Comparison of ENCODE assay signal across 10 cellular contexts in genomic region chr6:78911218-78911617, GRCh38. TPM values are rescaled to one million over a fixed set of nuclear protein-coding genes. Genes with fewer than 3 reads are reported as not detected.
A peak's percentile ranks its signal among the peaks of the same experiment; 100 is the strongest.
DNase-seq lines count a peak whose midpoint lies in the region; TF ChIP-seq lines count a peak whose summit lies in the region.
"Had no signal": no experiment of that assay in that cellular context is flagged by ENCODE, and none has a peak within 500 bp of the region (broad histone marks: within the 10 kb centered on the region; RNA-seq: fewer than 3 reads in every experiment).

No MANE protein-coding gene starts in this region.

- H2BK15ac ChIP-seq in neuronal stem cell (ENCODE audit: low read length) = no peak overlapping the region

- H2AFZ ChIP-seq in neuronal stem cell (ENCODE audit: low read length) = no peak overlapping the region

- no peak overlapping the region for H3K27ac ChIP-seq in CD8-positive, alpha-beta memory T cell (ENCODE audit: low read depth, low read length)
- no peak overlapping the region for H3K27ac ChIP-seq in neuronal stem cell (replicated peaks; ENCODE audit: low read length)
- H3K27ac ChIP-seq: upper lobe of right lung had no signal

- no peak overlapping the region for H2BK120ac ChIP-seq in neuronal stem cell (ENCODE audit: low read depth, low read length)

- POLR2A ChIA-PET in CD8-positive, alpha-beta memory T cell (lab: Charles Lee) = no interaction called here

- no peak overlapping the region for H2BK12ac ChIP-seq in neuronal stem cell (ENCODE audit: low read length)

- no peak overlapping the region for H3K4ac ChIP-seq in neuronal stem cell (ENCODE audit: low read length)

- no peak overlapping the region for H4K91ac ChIP-seq in neuronal stem cell (ENCODE audit: low read depth, low read length, poor library complexity)

- H3K23ac ChIP-seq in neuronal stem cell (ENCODE audit: low read depth, low read length, poor library complexity) = no peak overlapping the region

- H3K27me3 ChIP-seq in CD8-positive, alpha-beta memory T cell (ENCODE audit: insufficient read depth, low read length, poor library complexity, severe bottlenecking) = peaks cover 8% of the 10 kb centered on the region
- peaks cover 0 to 10% (median 0%) of the 10 kb centered on the region in 3 experiments for H3K27me3 ChIP-seq in neuronal stem cell (ENCODE audit: control insufficient read depth in 3 of 3, insufficient read depth in 3 of 3, low read depth in 1 of 3, low read length in 3 of 3)
- H3K27me3 ChIP-seq: upper lobe of right lung had no signal

- H3K4me1 Mint-ChIP-seq in CD8-positive, alpha-beta memory T cell = peaks cover 11 to 20% (median 19%) of the 10 kb centered on the region in 3 donors
- H3K4me1 Mint-ChIP-seq in neural crest cell = peaks cover 15% of the 10 kb centered on the region

- no peak overlapping the region for H3K4me2 ChIP-seq in neuronal stem cell (ENCODE audit: insufficient read depth, low read length, poor library complexity, severe bottlenecking)

- DNase-seq in CD8-positive, alpha-beta memory T cell = no peak
- DNase-seq in SK-N-DZ (ENCODE audit: low spot score) (peak; percentile 5), epithelial cell of esophagus (ENCODE audit: low read depth) (peak; percentile 26), neural crest cell (ENCODE audit: low read depth, low spot score) (no peak), neuronal stem cell (ENCODE audit: low spot score) (no peak), NCI-H526 treated with DMSO at 0.1 percent for 48 hours (lab: John Stamatoyannopoulos, UW) (no peak), NCI-H2081 treated with DMSO at 0.1 percent for 48 hours (lab: John Stamatoyannopoulos, UW) (no peak), C1 segment of cervical spinal cord (lab: John Stamatoyannopoulos, UW) (no peak)

- H3K27ac Mint-ChIP-seq in CD8-positive, alpha-beta memory T cell = no peak overlapping the region
- H3K27ac Mint-ChIP-seq in neural crest cell (ENCODE audit: unreplicated experiment) = no peak overlapping the region

- no peak for TF ChIP-seq CTCF in epithelial cell of esophagus (IDR thresholded peaks at IDR 0.05; ENCODE audit: insufficient read depth, low read depth, low read length, missing control alignments)
- no peak for TF ChIP-seq CTCF in neural crest cell (conservative IDR thresholded peaks at IDR 0.05)

- no peak overlapping the region for H3K4me3 ChIP-seq in CD8-positive, alpha-beta memory T cell (ENCODE audit: low read length)
- H3K4me3 ChIP-seq in epithelial cell of esophagus (ENCODE audit: low read length) (peak overlapping the region; percentile 46), neuronal stem cell (ENCODE audit: low read length in 2 of 2) (peak overlapping the region in 1 of 2 donors; percentile 79)
- H3K4me3 ChIP-seq: mucosa of descending colon had no signal

- peaks cover 27 to 48% of the 10 kb centered on the region in 2 donors for H3K27me3 Mint-ChIP-seq in CD8-positive, alpha-beta memory T cell
- H3K27me3 Mint-ChIP-seq in neural crest cell (ENCODE audit: low read depth) = peaks cover 24% of the 10 kb centered on the region

- no peak overlapping the region for H2BK5ac ChIP-seq in neuronal stem cell (ENCODE audit: low read length)

- no peaks in the 10 kb centered on the region for H3K9me3 ChIP-seq in CD8-positive, alpha-beta memory T cell (ENCODE audit: low read length)
- H3K9me3 ChIP-seq in neuronal stem cell (replicated peaks in 1 of 2; ENCODE audit: control insufficient read depth in 2 of 2, insufficient read depth in 1 of 2, low read depth in 1 of 2, low read length in 2 of 2) = peaks cover 2 to 6% of the 10 kb centered on the region in 2 donors
- H3K9me3 ChIP-seq: mucosa of descending colon, upper lobe of right lung had no signal

- no peak overlapping the region for H3K14ac ChIP-seq in neuronal stem cell (ENCODE audit: low read length)

- H3K9ac ChIP-seq in neuronal stem cell (ENCODE audit: low read depth, low read length, poor library complexity) = no peak overlapping the region

- WGBS in neuronal stem cell (ENCODE audit: extremely low coverage in 2 of 2, insufficient read length in 2 of 2, insufficient replicate concordance in 1 of 2), 2 donors = no CpG with 5 or more reads among the region's 6 CpGs

- no peak overlapping the region for H2AK5ac ChIP-seq in neuronal stem cell (ENCODE audit: low read depth, low read length)

- H3K4me3 Mint-ChIP-seq in CD8-positive, alpha-beta memory T cell = peak overlapping the region in 5 of 7 donors; percentile 24 to 79 (median 50)
- H3K4me3 Mint-ChIP-seq in neural crest cell = peak overlapping the region; percentile 48

- peaks cover 2 to 16% (median 9%) of the 10 kb centered on the region in 5 donors for H3K9me3 Mint-ChIP-seq in CD8-positive, alpha-beta memory T cell
- H3K9me3 Mint-ChIP-seq in neural crest cell = peaks cover 8% of the 10 kb centered on the region

- H3K36me3 Mint-ChIP-seq in CD8-positive, alpha-beta memory T cell = peaks cover 0 to 10% (median 2%) of the 10 kb centered on the region in 3 donors
- peaks cover 37% of the 10 kb centered on the region for H3K36me3 Mint-ChIP-seq in neural crest cell (ENCODE audit: low read depth)

- CTCF ChIA-PET in CD8-positive, alpha-beta memory T cell (lab: Charles Lee) = no interaction called here

- H3K18ac ChIP-seq in neuronal stem cell (ENCODE audit: low read length) = no peak overlapping the region

- H3K36me3 ChIP-seq in CD8-positive, alpha-beta memory T cell (ENCODE audit: insufficient read depth, low read length) = no peaks in the 10 kb centered on the region
- H3K36me3 ChIP-seq in neuronal stem cell (replicated peaks in 1 of 2; ENCODE audit: control insufficient read depth in 2 of 2, insufficient read depth in 2 of 2, low read length in 2 of 2) = peaks cover 0 to 16% of the 10 kb centered on the region in 2 donors
- H3K36me3 ChIP-seq: upper lobe of right lung had no signal

- H3K4me1 ChIP-seq in CD8-positive, alpha-beta memory T cell (ENCODE audit: insufficient read depth, low read length) = no peaks in the 10 kb centered on the region
- peaks cover 0 to 3% of the 10 kb centered on the region in 2 donors for H3K4me1 ChIP-seq in neuronal stem cell (ENCODE audit: control insufficient read depth in 2 of 2, insufficient read depth in 1 of 2, low read depth in 1 of 2, low read length in 2 of 2)

- H3K79me1 ChIP-seq in neuronal stem cell (ENCODE audit: low read depth, low read length) = no peaks in the 10 kb centered on the region

- no peak overlapping the region for H4K8ac ChIP-seq in neuronal stem cell (ENCODE audit: low read depth, low read length)

RNA-seq across cellular contexts. Expression of gene IRAK1BP1, which starts 43.9 kb away (rescaled TPM):
- total RNA-seq in CD8-positive, alpha-beta memory T cell = 1 to 10 TPM; 2.9 to 3.1 TPM
- 0.99 TPM for polyA plus RNA-seq in CD8-positive, alpha-beta memory T cell
- 8.6 and 9.1 TPM in 2 replicates for polyA plus RNA-seq in SK-N-DZ (2014; cell fraction: cytosol; rRNA removed)
- polyA plus RNA-seq in SK-N-DZ (2014; cell fraction: nucleus; rRNA removed) = 10.9 and 11.7 TPM in 2 replicates
- total RNA-seq in neural crest cell = 7.8 and 8.4 TPM in 2 replicates
- 6.9 TPM for polyA plus RNA-seq in neuronal stem cell (2013, experiment 1 of 2)
- 6.7 TPM for polyA plus RNA-seq in neuronal stem cell (2013, experiment 2 of 2)

Comparison
In these comparisons a context has a peak if more than half of its experiments do, and no peak if none do; other contexts are left out.
1. DNase-seq: peak in SK-N-DZ (single experiment) and epithelial cell of esophagus (single experiment); none in CD8-positive, alpha-beta memory T cell (0 of 5), neural crest cell (single experiment), neuronal stem cell (single experiment), NCI-H526 treated with DMSO at 0.1 percent for 48 hours (single experiment), NCI-H2081 treated with DMSO at 0.1 percent for 48 hours (single experiment) and C1 segment of cervical spinal cord (0 of 14).